In the genomic region with DNA sequence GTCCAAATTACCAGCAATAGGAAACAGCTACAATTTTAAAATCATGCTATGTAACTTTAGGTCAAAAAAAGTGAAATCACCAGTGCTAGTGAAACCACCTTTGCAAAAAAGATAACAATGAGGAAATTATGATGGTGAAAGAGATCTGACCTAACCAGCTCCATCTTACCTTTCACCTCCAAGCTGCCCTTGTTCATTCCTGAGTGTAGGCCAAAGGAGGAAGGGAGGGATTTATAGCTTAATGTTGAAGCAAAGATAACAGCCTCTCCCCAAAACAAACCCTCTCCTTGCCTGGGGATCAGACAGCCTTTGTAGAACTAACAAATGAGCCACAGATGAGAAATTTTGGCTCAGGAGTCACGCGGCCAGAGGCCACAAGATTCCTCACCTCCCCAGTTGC, we compare ENCODE assay signal across 1 cellular context.
TF ChIP-seq lines count a peak whose summit lies in the region.

No MANE protein-coding gene starts in this region.

TF ChIP-seq in GM23338, 12 proteins besides CTCF, POLR2A, EP300 and RAD21 (continued from another document):
- no peak for TF ChIP-seq CREB1 (CRISPR knock-in tag; IDR thresholded peaks at IDR 0.05; ENCODE audit: low read depth)
- no peak for TF ChIP-seq ZNF331 (CRISPR knock-in tag; IDR thresholded peaks at IDR 0.05; ENCODE audit: low read depth)
- TF ChIP-seq POLR2AphosphoS5 (IDR thresholded peaks at IDR 0.05; ENCODE audit: low read depth): no peak
- no peak for TF ChIP-seq JUNB (IDR thresholded peaks at IDR 0.05; ENCODE audit: unreplicated experiment)
